9 cellular contexts compared by ENCODE assay signal in genomic region chr1:27031235-27032118, GRCh38. TPM values are rescaled to one million over a fixed set of nuclear protein-coding genes. Genes with fewer than 3 reads are reported as not detected.
DNase-seq lines count a peak whose midpoint lies in the region; ATAC-seq and TF ChIP-seq lines count a peak whose summit lies in the region.
"Had no signal": no experiment of that assay in that cellular context is flagged by ENCODE, and none has a peak within 500 bp of the region (broad histone marks: within the 10 kb centered on the region; RNA-seq: fewer than 3 reads in every experiment).

No MANE protein-coding gene starts in this region.

- 84% methylated on average over 24 of the region's 43 CpGs for WGBS in SK-N-SH (ENCODE audit: low lambda C conversion rate)
- WGBS in spleen, 5 donors, result 31 to 38% (median 35%) methylated on average over 37 to 43 of the region's 43 CpGs

- intact Hi-C loops in spleen (cut with DNase I; ENCODE audit: low total_unique reads), result no loop called here

- H3K79me2 ChIP-seq in SK-N-SH (ENCODE audit: insufficient read depth), result no peaks in the 10 kb centered on the region

- no peaks in the 10 kb centered on the region for H3K9me3 Mint-ChIP-seq in activated T-cell treated with anti-CD3 and anti-CD28 coated beads, Interleukin-2, amount 50 U/mL, for 24 hours

- POLR2A ChIA-PET in SK-N-SH (lab: Yijun Ruan, JAX), result no interaction called here

- no peak overlapping the region for H2AFZ ChIP-seq in SK-N-SH (ENCODE audit: low read depth)

- no peaks in the 10 kb centered on the region for H3K36me3 Mint-ChIP-seq in activated T-cell treated with anti-CD3 and anti-CD28 coated beads, Interleukin-2, amount 50 U/mL, for 24 hours (ENCODE audit: low read depth)

- no peaks in the 10 kb centered on the region for H3K9me2 ChIP-seq in SK-N-SH

- no peak overlapping the region for H3K9ac ChIP-seq in SK-N-SH

- CTCF ChIA-PET in SK-N-SH (lab: Yijun Ruan, JAX), result interaction anchor here (13.3 to 38.3 kb wide), 2 partner anchors 14 to 61 kb away, joined by 123 to 1084 read pairs; no protein-coding TSS in a partner anchor

- H3K4me2 ChIP-seq in SK-N-SH, result no peak overlapping the region

- H3K27ac ChIP-seq in SK-N-SH (ENCODE audit: low read depth in 2 of 2, low read length in 1 of 2), result no peak overlapping the region
- peak overlapping the region in 7 of 8 donors; percentile 22 to 82 (median 69) for H3K27ac ChIP-seq in spleen

- H3K36me3 ChIP-seq in SK-N-SH (replicated peaks in 1 of 2; ENCODE audit: control insufficient read depth in 1 of 2, insufficient read depth in 2 of 2, low read length in 1 of 2) (no peaks in the 10 kb centered on the region), spleen (no peaks in the 10 kb centered on the region)

- no peak overlapping the region for H3K27ac Mint-ChIP-seq in activated T-cell treated with anti-CD3 and anti-CD28 coated beads, Interleukin-2, amount 50 U/mL, for 24 hours

- H3K4me1 ChIP-seq in SK-N-SH (ENCODE audit: control insufficient read depth in 1 of 2, insufficient read depth in 2 of 2, low read depth in 1 of 2, low read length in 1 of 2) (peaks cover 0 to under 1% of the 10 kb centered on the region in 2 experiments; a peak in 1 of 4 replicates), spleen (peaks cover 7 to 40% (median 14%) of the 10 kb centered on the region in 6 donors)

- no peaks in the 10 kb centered on the region for H3K27me3 ChIP-seq in SK-N-SH (ENCODE audit: insufficient read depth)
- H3K27me3 ChIP-seq in spleen (replicated peaks in 1 of 7), result peaks cover 0 to 10% (median 0%) of the 10 kb centered on the region in 7 donors

- DNase-seq in SK-N-SH (peak; percentile 38), T47D (ENCODE audit: low read depth in 1 of 2, low spot score in 1 of 2) (peak; percentile 34 to 88), iris pigment epithelial cell (ENCODE audit: low read depth) (peak; percentile 65), spleen (peak; percentile 83)
- no peak for DNase-seq in activated T-cell treated with anti-CD3 and anti-CD28 coated beads, Interleukin-2, amount 50 U/mL, for 24 hours

- ATAC-seq in SK-N-SH treated with all-trans-retinoic acid at 6 μM for 48 hours (no peak), GM18907 (IDR thresholded peaks at IDR 0.05; ENCODE audit: unreplicated experiment) (no peak), GM18498 (IDR thresholded peaks at IDR 0.05; ENCODE audit: unreplicated experiment) (no peak)

- H3K4me1 Mint-ChIP-seq in activated T-cell treated with anti-CD3 and anti-CD28 coated beads, Interleukin-2, amount 50 U/mL, for 24 hours (ENCODE audit: low read depth), result peaks cover 3% of the 10 kb centered on the region

- TF ChIP-seq RAD21 in SK-N-SH (IDR thresholded peaks at IDR 0.05; ENCODE audit: low read length), result no peak

- no peak overlapping the region for H3K4me3 Mint-ChIP-seq in activated T-cell treated with anti-CD3 and anti-CD28 coated beads, Interleukin-2, amount 50 U/mL, for 24 hours

- H3K4me3 ChIP-seq in SK-N-SH (ENCODE audit: low read depth in 2 of 2, low read length in 1 of 2) (no peak overlapping the region), spleen (peak overlapping the region in 5 of 8 donors; percentile 7 to 55 (median 14))

- no peak for TF ChIP-seq EP300 in SK-N-SH (IDR thresholded peaks at IDR 0.05; ENCODE audit: borderline replicate concordance in 1 of 2, low read depth in 1 of 2, low read length in 1 of 2)

- H3K9me3 ChIP-seq in SK-N-SH, result no peaks in the 10 kb centered on the region
- H3K9me3 ChIP-seq in spleen, result no peaks in the 10 kb centered on the region

- in situ Hi-C loops in T47D (cut with HindIII; ENCODE audit: low pct_unique_long_range_greater_than_20kb, low sequenced_read_pairs), result no loop called here

- no peak for TF ChIP-seq POLR2A in spleen (IDR thresholded peaks at IDR 0.05)

- TF ChIP-seq CTCF in SK-N-SH (IDR thresholded peaks at IDR 0.05) (no peak), spleen (IDR thresholded peaks at IDR 0.05 in 8 of 11, conservative IDR thresholded peaks at IDR 0.05 in 3 of 11) (no peak)

- peaks cover 6% of the 10 kb centered on the region for H3K27me3 Mint-ChIP-seq in activated T-cell treated with anti-CD3 and anti-CD28 coated beads, Interleukin-2, amount 50 U/mL, for 24 hours

- no peaks in the 10 kb centered on the region for H3F3A ChIP-seq in SK-N-SH (replicated peaks; ENCODE audit: insufficient read depth)

- no peaks in the 10 kb centered on the region for H4K20me1 ChIP-seq in SK-N-SH (ENCODE audit: insufficient read depth)

TF ChIP-seq in SK-N-SH, 30 proteins besides CTCF, POLR2A, EP300 and RAD21 (continues in another document):
- TF ChIP-seq GATA2 (CRISPR knock-in tag; IDR thresholded peaks at IDR 0.05) (no peak), FOXM1 (IDR thresholded peaks at IDR 0.05; ENCODE audit: low read depth) (no peak), ELF1 (IDR thresholded peaks at IDR 0.05) (no peak), CHD2 (IDR thresholded peaks at IDR 0.05; ENCODE audit: low read length, partially characterized antibody) (no peak), RFX5 (IDR thresholded peaks at IDR 0.05; ENCODE audit: low read length) (no peak), PBX3 (IDR thresholded peaks at IDR 0.05) (no peak), RXRA (IDR thresholded peaks at IDR 0.05; ENCODE audit: borderline replicate concordance, low read depth) (no peak), YY1 (IDR thresholded peaks at IDR 0.05; ENCODE audit: low read depth) (no peak), USF2 (IDR thresholded peaks at IDR 0.05; ENCODE audit: borderline replicate concordance, low read depth, low read length) (no peak), SIN3A (IDR thresholded peaks at IDR 0.05; ENCODE audit: borderline replicate concordance, low read depth, low read length) (no peak)

TF ChIP-seq in SK-N-SH treated with all-trans-retinoic acid at 6 μM for 48 hours, 23 proteins besides CTCF, POLR2A, EP300 and RAD21 (continues in another document):
- TF ChIP-seq POU6F1 (CRISPR knock-in tag; IDR thresholded peaks at IDR 0.05; ENCODE audit: borderline replicate concordance, low read depth) (no peak), ISL1 (CRISPR knock-in tag; IDR thresholded peaks at IDR 0.05) (no peak), ZNF8 (CRISPR knock-in tag; IDR thresholded peaks at IDR 0.05) (no peak), PPARA (CRISPR knock-in tag; IDR thresholded peaks at IDR 0.05; ENCODE audit: borderline replicate concordance) (no peak), BACH2 (CRISPR knock-in tag; IDR thresholded peaks at IDR 0.05; ENCODE audit: borderline replicate concordance) (no peak), ESRRG (CRISPR knock-in tag; IDR thresholded peaks at IDR 0.05) (no peak), ZFP30 (CRISPR knock-in tag; IDR thresholded peaks at IDR 0.05) (no peak), TCF4 (CRISPR knock-in tag; IDR thresholded peaks at IDR 0.05; ENCODE audit: borderline replicate concordance) (no peak), CREB5 (CRISPR knock-in tag; IDR thresholded peaks at IDR 0.05; ENCODE audit: low read depth) (no peak), TOX (CRISPR knock-in tag; IDR thresholded peaks at IDR 0.05; ENCODE audit: borderline replicate concordance) (no peak), PATZ1 (CRISPR knock-in tag; IDR thresholded peaks at IDR 0.05; ENCODE audit: borderline replicate concordance) (no peak), RARB (CRISPR knock-in tag; IDR thresholded peaks at IDR 0.05) (no peak), GLIS3 (CRISPR knock-in tag; IDR thresholded peaks at IDR 0.05) (no peak)

RNA-seq across cellular contexts. Expression of gene TENT5B, which starts 18.8 kb away (rescaled TPM):
- 0.78 and 1.2 TPM in 2 replicates for polyA plus RNA-seq in SK-N-SH (2012; rRNA removed)
- polyA plus RNA-seq in SK-N-SH (2012; cell fraction: cytosol; rRNA removed), result 0.71 and 1.2 TPM in 2 replicates
- 0.63 and 0.79 TPM in 2 replicates for polyA plus RNA-seq in SK-N-SH (2012; cell fraction: nucleus; rRNA removed)
- under 1 TPM in 6 of 7 donors, not detected in 1; 0.43 to 0.65 (median 0.47) TPM for total RNA-seq in spleen
- 1 to 10 TPM in 1 of 3 donors, under 1 TPM in 2; 0.41 to 1.0 (median 0.74) TPM for polyA plus RNA-seq in spleen
- total RNA-seq: T-helper 1 cell treated with Interleukin-12 subunit alpha and Interleukin-12 subunit beta and Interleukin-4 antibody, amounts not matched to agents 30 ng/mL and 1 ng/mL, for 36 hours had no signal

RNA-seq across cellular contexts. Expression of gene TRNP1, which starts 38.0 kb away (rescaled TPM):
- polyA plus RNA-seq in SK-N-SH (2012; rRNA removed) (8.8 and 11.6 TPM in 2 replicates), spleen (1 to 10 TPM; 3.3 to 9.7 (median 6.1) TPM)
- 8.5 and 11.5 TPM in 2 replicates for polyA plus RNA-seq in SK-N-SH (2012; cell fraction: cytosol; rRNA removed)
- 5.7 and 6.1 TPM in 2 replicates for polyA plus RNA-seq in SK-N-SH (2012; cell fraction: nucleus; rRNA removed)
- total RNA-seq in spleen, result 10 to 100 TPM in 2 of 7 donors, 1 to 10 TPM in 5; 3.1 to 18.1 (median 6.8) TPM

Comparison
In these comparisons a context has a peak if more than half of its experiments do, and no peak if none do; other contexts are left out.
1. H3K27ac ChIP-seq: peak in spleen (7 of 8); none in SK-N-SH (0 of 2).
2. H3K4me3 ChIP-seq: peak in spleen (5 of 8); none in SK-N-SH (0 of 2).